ENCODE assay signal across 8 cellular contexts in the genomic region with DNA sequence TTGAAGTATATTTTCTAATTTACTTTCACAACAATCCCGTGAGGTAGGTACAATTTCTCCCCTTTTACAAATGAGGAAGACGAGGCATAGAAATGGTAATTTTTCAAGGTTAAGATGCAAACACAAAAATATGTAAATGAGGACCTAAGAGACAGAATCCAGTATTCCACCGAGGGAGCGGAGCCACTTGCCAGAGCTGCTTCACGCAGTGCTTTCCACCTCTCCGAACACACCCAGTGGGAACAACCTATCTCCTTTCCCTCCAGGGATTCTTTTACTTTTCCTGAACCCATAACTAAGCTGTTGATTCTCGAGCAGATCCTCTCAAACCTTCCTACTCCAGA. TPM values are rescaled to one million over a fixed set of nuclear protein-coding genes. Genes with fewer than 3 reads are reported as not detected.
DNase-seq lines count a peak whose midpoint lies in the region; ATAC-seq and TF ChIP-seq lines count a peak whose summit lies in the region.

No MANE protein-coding gene starts in this region.

- DNase-seq in CD4-positive, CD25-positive, alpha-beta regulatory T cell: no peak
- DNase-seq in NCI-H526 (lab: John Stamatoyannopoulos, UW) (peak; percentile 36 to 68), endodermal cell (no peak), NCI-H2107 (lab: John Stamatoyannopoulos, UW) (no peak), GM19240 (ENCODE audit: insufficient read length, low spot score) (no peak)
- no peak for DNase-seq in stimulated activated CD4-positive, alpha-beta T cell treated with anti-CD3 and anti-CD28 coated beads, Interleukin-1b, Interleukin-23, amount 100 ng/mL, for 48 hours

- ATAC-seq in CD4-positive, CD25-positive, alpha-beta regulatory T cell (ENCODE audit: low read depth in 2 of 2): no peak
- no peak for ATAC-seq in HG03135 (IDR thresholded peaks at IDR 0.05; ENCODE audit: unreplicated experiment)

- peak overlapping the region; percentile 98 for H3K4me3 ChIP-seq in CD4-positive, CD25-positive, alpha-beta regulatory T cell (ENCODE audit: low read depth, low read length)
- H3K4me3 ChIP-seq in endodermal cell (ENCODE audit: low read length) (peak overlapping the region; percentile 90), neuron (ENCODE audit: low read length) (peak overlapping the region; percentile 66)

- H3K36me3 Mint-ChIP-seq in CD4-positive, CD25-positive, alpha-beta regulatory T cell: no peaks in the 10 kb centered on the region
- peaks cover 6% of the 10 kb centered on the region for H3K36me3 Mint-ChIP-seq in endodermal cell (ENCODE audit: low read depth)

- H3K27me3 ChIP-seq in CD4-positive, CD25-positive, alpha-beta regulatory T cell (ENCODE audit: control insufficient read depth, insufficient read depth, low read length): no peaks in the 10 kb centered on the region
- H3K27me3 ChIP-seq in endodermal cell (ENCODE audit: control insufficient read depth, insufficient read depth, low read length, poor library complexity, severe bottlenecking): no peaks in the 10 kb centered on the region
- H3K27me3 ChIP-seq in neuron (ENCODE audit: insufficient read depth, low read length): no peaks in the 10 kb centered on the region

- no peaks in the 10 kb centered on the region for H3K27me3 Mint-ChIP-seq in CD4-positive, CD25-positive, alpha-beta regulatory T cell
- no peaks in the 10 kb centered on the region for H3K27me3 Mint-ChIP-seq in endodermal cell (ENCODE audit: insufficient read depth)

- no peak overlapping the region for H2AFZ ChIP-seq in neuron (ENCODE audit: low read depth, low read length)

- no peaks in the 10 kb centered on the region for H3K9me3 Mint-ChIP-seq in CD4-positive, CD25-positive, alpha-beta regulatory T cell
- no peaks in the 10 kb centered on the region for H3K9me3 Mint-ChIP-seq in endodermal cell

- H3K9me3 ChIP-seq in CD4-positive, CD25-positive, alpha-beta regulatory T cell (ENCODE audit: control insufficient read depth in 2 of 2, low read length in 2 of 2): no peaks in the 10 kb centered on the region
- H3K9me3 ChIP-seq in endodermal cell (ENCODE audit: control insufficient read depth, low read length) (peaks cover 5% of the 10 kb centered on the region), neuron (ENCODE audit: low read length) (no peaks in the 10 kb centered on the region)

- H3K27ac ChIP-seq in CD4-positive, CD25-positive, alpha-beta regulatory T cell (ENCODE audit: insufficient read depth, low read length, poor library complexity, severe bottlenecking): peak overlapping the region; percentile 94
- no peak overlapping the region for H3K27ac ChIP-seq in endodermal cell (ENCODE audit: low read depth, low read length)

- peak overlapping the region; percentile 98 to 99 (median 99) for H3K27ac Mint-ChIP-seq in CD4-positive, CD25-positive, alpha-beta regulatory T cell
- H3K27ac Mint-ChIP-seq in endodermal cell: peak overlapping the region; percentile 20

- no peaks in the 10 kb centered on the region for H3K36me3 ChIP-seq in CD4-positive, CD25-positive, alpha-beta regulatory T cell (ENCODE audit: control insufficient read depth, insufficient read depth, low read length)
- peaks cover 11% of the 10 kb centered on the region for H3K36me3 ChIP-seq in endodermal cell (ENCODE audit: control insufficient read depth, insufficient read depth, low read length)
- H3K36me3 ChIP-seq in neuron (ENCODE audit: insufficient read depth, low read length): no peaks in the 10 kb centered on the region

- WGBS in endodermal cell (ENCODE audit: insufficient coverage in 1 of 2, insufficient read length in 1 of 2), 2 experiments: 0 to 8% methylated on average over 2 to 7 of the region's 7 CpGs

- no peak for TF ChIP-seq CTCF in endodermal cell (conservative IDR thresholded peaks at IDR 0.05)

- peak overlapping the region; percentile 63 for H3K9ac ChIP-seq in endodermal cell (ENCODE audit: extremely low read depth, low read length, poor library complexity, severe bottlenecking)

- peaks cover 51 to 65% (median 59%) of the 10 kb centered on the region in 4 donors for H3K4me1 Mint-ChIP-seq in CD4-positive, CD25-positive, alpha-beta regulatory T cell
- H3K4me1 Mint-ChIP-seq in endodermal cell: peaks cover 13% of the 10 kb centered on the region

- H3K4me1 ChIP-seq in CD4-positive, CD25-positive, alpha-beta regulatory T cell (ENCODE audit: control insufficient read depth, insufficient read depth, low read length, poor library complexity, severe bottlenecking): peaks cover 52% of the 10 kb centered on the region
- H3K4me1 ChIP-seq in endodermal cell (ENCODE audit: control insufficient read depth, insufficient read depth, low read length) (no peaks in the 10 kb centered on the region), neuron (ENCODE audit: insufficient read depth, low read length) (peaks cover 20% of the 10 kb centered on the region)

- H3K4me3 Mint-ChIP-seq in CD4-positive, CD25-positive, alpha-beta regulatory T cell: peak overlapping the region; percentile 99
- peak overlapping the region; percentile 97 for H3K4me3 Mint-ChIP-seq in endodermal cell

RNA-seq across cellular contexts. Expression of a gene that starts 1.6 kb away (rescaled TPM):
- 81.7 TPM for total RNA-seq in CD4-positive, CD25-positive, alpha-beta regulatory T cell
- 10 to 100 TPM in 2 of 4 donors, 1 to 10 TPM in 2; 8.3 to 11.4 (median 10.0) TPM for polyA plus RNA-seq in CD4-positive, CD25-positive, alpha-beta regulatory T cell
- 10 to 100 TPM; 26.2 to 27.1 TPM for total RNA-seq in endodermal cell
- 11.2 TPM for polyA plus RNA-seq in endodermal cell (2013, experiment 1 of 2)
- 11.2 TPM for polyA plus RNA-seq in endodermal cell (2013, experiment 2 of 2)

Comparison
In these comparisons a context has a peak if more than half of its experiments do, and no peak if none do; other contexts are left out.
1. DNase-seq: peak in NCI-H526 (2 of 2); none in CD4-positive, CD25-positive, alpha-beta regulatory T cell (0 of 3), endodermal cell (single experiment), NCI-H2107 (single experiment), GM19240 (single experiment) and stimulated activated CD4-positive, alpha-beta T cell treated with anti-CD3 and anti-CD28 coated beads, Interleukin-1b, Interleukin-23, amount 100 ng/mL, for 48 hours (single experiment).
2. Peak in every context shown above with its lines, with median percentiles within 50 percentile points of each other: H3K4me3 ChIP-seq.